ENCODE assay signal across 1 cellular context in genomic region chr3:136546718-136547117, GRCh38.
TF ChIP-seq lines count a peak whose summit lies in the region.

No MANE protein-coding gene starts in this region.

TF ChIP-seq in endothelial cell of umbilical vein, 7 proteins besides CTCF, POLR2A, EP300 and RAD21 (continued from another document):
- TF ChIP-seq, protein P1, sequence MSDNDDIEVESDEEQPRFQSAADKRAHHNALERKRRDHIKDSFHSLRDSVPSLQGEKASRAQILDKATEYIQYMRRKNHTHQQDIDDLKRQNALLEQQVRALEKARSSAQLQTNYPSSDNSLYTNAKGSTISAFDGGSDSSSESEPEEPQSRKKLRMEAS (IDR thresholded peaks at IDR 0.05; ENCODE audit: insufficient read depth, insufficient read length): no peak
- no peak for TF ChIP-seq POLR2AphosphoS5 (IDR thresholded peaks at IDR 0.05; ENCODE audit: insufficient read depth, low read depth, low read length)
TF ChIP-seq in endothelial cell of umbilical vein: peak in this region for 0.
